ENCODE assay signal across 8 cellular contexts in genomic region chr16:9047689-9048301, GRCh38. TPM values are rescaled to one million over a fixed set of nuclear protein-coding genes. Genes with fewer than 3 reads are reported as not detected.
A peak's percentile ranks its signal among the peaks of the same experiment; 100 is the strongest.
DNase-seq lines count a peak whose midpoint lies in the region; ATAC-seq and TF ChIP-seq lines count a peak whose summit lies in the region.

No MANE protein-coding gene starts in this region.

- TF ChIP-seq CTCF in cardiac fibroblast (IDR thresholded peaks at IDR 0.05; ENCODE audit: low read depth, low read length) = no peak
- no peak for TF ChIP-seq CTCF in kidney epithelial cell (IDR thresholded peaks at IDR 0.05; ENCODE audit: insufficient read depth, low read length, poor library complexity, severe bottlenecking)

- H3K36me3 ChIP-seq in kidney epithelial cell (ENCODE audit: control insufficient read depth, insufficient read depth, low read length) = no peaks in the 10 kb centered on the region

- DNase-seq in D341Med (ENCODE audit: low spot score) (peak; percentile 59), Kasumi-1 (lab: John Stamatoyannopoulos, UW) (peak; percentile 74 to 77), UCSD-AML1 (lab: John Stamatoyannopoulos, UW; ENCODE audit: unreplicated experiment) (peak; percentile 66), cardiac fibroblast (ENCODE audit: low read depth in 2 of 2) (peak; percentile 100), kidney epithelial cell (ENCODE audit: low read depth) (peak; percentile 96), GM19238 (ENCODE audit: insufficient read length, low spot score) (no peak)
- DNase-seq in stimulated activated CD4-positive, alpha-beta T cell treated with anti-CD3 and anti-CD28 coated beads, Interleukin-1b, Interleukin-23, amount 100 ng/mL, for 24 hours (ENCODE audit: low read depth in 4 of 4, low spot score in 1 of 4) = peak in 3 of 4 experiments; percentile 28 to 52 (median 37)

- ATAC-seq in GM21619 (IDR thresholded peaks at IDR 0.05; ENCODE audit: unreplicated experiment) = peak; percentile 78

- H3K27me3 ChIP-seq in kidney epithelial cell (ENCODE audit: control insufficient read depth, insufficient read depth, low read length) = no peaks in the 10 kb centered on the region

- H3K4me3 ChIP-seq in cardiac fibroblast (replicated peaks in 1 of 2; ENCODE audit: low read depth in 2 of 2, low read length in 2 of 2) (no peak overlapping the region), kidney epithelial cell (ENCODE audit: low read depth, low read length) (no peak overlapping the region)

RNA-seq across cellular contexts. Expression of gene HAPSTR1, which starts 43.6 kb away (rescaled TPM):
- total RNA-seq in kidney epithelial cell = 75.3 and 78.2 TPM in 2 replicates
